In genomic region chr22:48885271-48885918, GRCh38 we compare ENCODE assay signal across 30 cellular contexts.
DNase-seq lines count a peak whose midpoint lies in the region; ATAC-seq and TF ChIP-seq lines count a peak whose summit lies in the region.
"Had no signal": no experiment of that assay in that cellular context is flagged by ENCODE, and none has a peak within 500 bp of the region (broad histone marks: within the 10 kb centered on the region; RNA-seq: fewer than 3 reads in every experiment).

No MANE protein-coding gene starts in this region.

- no peak overlapping the region for H3K27ac Mint-ChIP-seq in activated naive CD4-positive, alpha-beta T cell treated with anti-CD3 and anti-CD28 coated beads, Interleukin-2, amount 10 ng/mL, durations not matched to agents 7 days and 5 days
- H3K27ac Mint-ChIP-seq in type B pancreatic cell, result no peak overlapping the region
- H3K27ac Mint-ChIP-seq: activated CD4-positive, alpha-beta T cell treated with anti-CD3 and anti-CD28 coated beads for 36 hours; activated CD8-positive, alpha-beta T cell treated with anti-CD3 and anti-CD28 coated beads for 36 hours; activated naive CD8-positive, alpha-beta T cell treated with anti-CD3 and anti-CD28 coated beads, Interleukin-2, amount 50 U/mL, for 24 hours; B cell; CD4-positive, alpha-beta memory T cell; natural killer cell had no signal

- CTCF ChIA-PET in activated naive CD4-positive, alpha-beta T cell treated with anti-CD3 and anti-CD28 coated beads, Interleukin-2, amount 10 ng/mL, durations not matched to agents 7 days and 5 days (lab: Charles Lee), result no interaction called here

- H3K9me3 ChIP-seq in lower lobe of right lung, result no peaks in the 10 kb centered on the region
- H3K9me3 ChIP-seq in tibial artery, result no peaks in the 10 kb centered on the region
- H3K9me3 ChIP-seq: MG63, mucosa of descending colon, testis had no signal

- H3K27ac ChIP-seq in coronary artery, result no peak overlapping the region
- H3K27ac ChIP-seq in lower lobe of right lung, result no peak overlapping the region
- H3K27ac ChIP-seq in tibial artery, result no peak overlapping the region
- H3K27ac ChIP-seq: cardiac muscle cell, KMS-11, PC-9, testis had no signal

- intact Hi-C loops in lower lobe of right lung (cut with DNase I) (no loop called here), tibial artery (cut with DNase I; ENCODE audit: low total_unique reads) (no loop called here)

- H3K4me1 ChIP-seq in lower lobe of right lung, result no peaks in the 10 kb centered on the region
- no peaks in the 10 kb centered on the region for H3K4me1 ChIP-seq in tibial artery
- H3K4me1 ChIP-seq: testis had no signal

- H3K4me1 Mint-ChIP-seq in activated naive CD4-positive, alpha-beta T cell treated with anti-CD3 and anti-CD28 coated beads, Interleukin-2, amount 10 ng/mL, durations not matched to agents 7 days and 5 days, result no peaks in the 10 kb centered on the region
- H3K4me1 Mint-ChIP-seq in type B pancreatic cell (ENCODE audit: unreplicated experiment), result no peaks in the 10 kb centered on the region
- H3K4me1 Mint-ChIP-seq: activated CD4-positive, alpha-beta T cell treated with anti-CD3 and anti-CD28 coated beads for 36 hours; activated naive CD8-positive, alpha-beta T cell treated with anti-CD3 and anti-CD28 coated beads, Interleukin-2, amount 50 U/mL, for 24 hours; B cell; CD4-positive, alpha-beta memory T cell; natural killer cell had no signal

- H3K27me3 ChIP-seq in lower lobe of right lung (ENCODE audit: low read depth) (peaks cover 14% of the 10 kb centered on the region), tibial artery (peaks cover 0 to 21% of the 10 kb centered on the region in 2 donors)
- H3K27me3 ChIP-seq: cardiac muscle cell, MG63, testis had no signal

- H3K9me3 Mint-ChIP-seq in activated naive CD4-positive, alpha-beta T cell treated with anti-CD3 and anti-CD28 coated beads, Interleukin-2, amount 10 ng/mL, durations not matched to agents 7 days and 5 days, result no peaks in the 10 kb centered on the region
- H3K9me3 Mint-ChIP-seq in type B pancreatic cell, result no peaks in the 10 kb centered on the region
- H3K9me3 Mint-ChIP-seq: activated CD8-positive, alpha-beta T cell treated with anti-CD3 and anti-CD28 coated beads for 36 hours; activated naive CD8-positive, alpha-beta T cell treated with anti-CD3 and anti-CD28 coated beads, Interleukin-2, amount 50 U/mL, for 24 hours; natural killer cell had no signal

- ATAC-seq in lower lobe of right lung, result no peak
- no peak for ATAC-seq in HG03108 (IDR thresholded peaks at IDR 0.05; ENCODE audit: unreplicated experiment)
- ATAC-seq: activated CD4-positive, alpha-beta T cell treated with anti-CD3 and anti-CD28 coated beads for 36 hours; activated CD8-positive, alpha-beta T cell treated with anti-CD3 and anti-CD28 coated beads for 36 hours; activated naive CD8-positive, alpha-beta T cell treated with anti-CD3 and anti-CD28 coated beads, Interleukin-2, amount 50 U/mL, for 24 hours; mucosa of descending colon; natural killer cell; stimulated activated naive CD8-positive, alpha-beta T cell treated with anti-CD3 and anti-CD28 coated beads, Interleukin-15, Interleukin-2, amounts not matched to agents 100 U/mL and 50 U/mL, for 24 hours had no signal

- H3K4me3 ChIP-seq in coronary artery, result no peak overlapping the region
- no peak overlapping the region for H3K4me3 ChIP-seq in lower lobe of right lung
- H3K4me3 ChIP-seq in tibial artery, result no peak overlapping the region
- H3K4me3 ChIP-seq: cardiac muscle cell, MG63, mucosa of descending colon, PC-9, testis had no signal

- H3K36me3 ChIP-seq in lower lobe of right lung, result no peaks in the 10 kb centered on the region
- no peaks in the 10 kb centered on the region for H3K36me3 ChIP-seq in tibial artery
- H3K36me3 ChIP-seq: cardiac muscle cell, MG63 had no signal

- TF ChIP-seq CTCF in coronary artery (IDR thresholded peaks at IDR 0.05) (no peak), lower lobe of right lung (IDR thresholded peaks at IDR 0.05) (no peak), tibial artery (IDR thresholded peaks at IDR 0.05) (no peak), type B pancreatic cell (conservative IDR thresholded peaks at IDR 0.05) (no peak)

- no peak overlapping the region for H3K4me3 Mint-ChIP-seq in activated naive CD4-positive, alpha-beta T cell treated with anti-CD3 and anti-CD28 coated beads, Interleukin-2, amount 10 ng/mL, durations not matched to agents 7 days and 5 days
- H3K4me3 Mint-ChIP-seq in type B pancreatic cell, result no peak overlapping the region
- H3K4me3 Mint-ChIP-seq: activated CD4-positive, alpha-beta T cell treated with anti-CD3 and anti-CD28 coated beads for 36 hours; activated CD8-positive, alpha-beta T cell treated with anti-CD3 and anti-CD28 coated beads for 36 hours; activated naive CD8-positive, alpha-beta T cell treated with anti-CD3 and anti-CD28 coated beads, Interleukin-2, amount 50 U/mL, for 24 hours; B cell; CD4-positive, alpha-beta memory T cell; natural killer cell had no signal

- H3K27me3 Mint-ChIP-seq in activated naive CD4-positive, alpha-beta T cell treated with anti-CD3 and anti-CD28 coated beads, Interleukin-2, amount 10 ng/mL, durations not matched to agents 7 days and 5 days, result peaks cover 4% of the 10 kb centered on the region
- peaks cover 5% of the 10 kb centered on the region for H3K27me3 Mint-ChIP-seq in type B pancreatic cell
- H3K27me3 Mint-ChIP-seq: activated CD8-positive, alpha-beta T cell treated with anti-CD3 and anti-CD28 coated beads for 36 hours; B cell had no signal

- no peaks in the 10 kb centered on the region for H3K36me3 Mint-ChIP-seq in activated naive CD4-positive, alpha-beta T cell treated with anti-CD3 and anti-CD28 coated beads, Interleukin-2, amount 10 ng/mL, durations not matched to agents 7 days and 5 days
- no peaks in the 10 kb centered on the region for H3K36me3 Mint-ChIP-seq in type B pancreatic cell
- H3K36me3 Mint-ChIP-seq: CD4-positive, alpha-beta memory T cell; natural killer cell had no signal

- peak; percentile 18 for DNase-seq in activated naive CD4-positive, alpha-beta T cell treated with anti-CD3 and anti-CD28 coated beads, Interleukin-2, amount 10 ng/mL, durations not matched to agents 7 days and 5 days
- DNase-seq in activated naive CD4-positive, alpha-beta T cell (lab: John Stamatoyannopoulos, UW), result no peak
- DNase-seq in coronary artery (ENCODE audit: low spot score) (peak; percentile 64), lower lobe of right lung (peak; percentile 31), tibial artery (peak; percentile 7 to 51), A172 (ENCODE audit: low spot score) (no peak), type B pancreatic cell (ENCODE audit: extremely low spot score, unreplicated experiment) (no peak)
- DNase-seq: ACHN; activated CD4-positive, alpha-beta T cell treated with anti-CD3 and anti-CD28 coated beads for 36 hours; activated CD8-positive, alpha-beta T cell treated with anti-CD3 and anti-CD28 coated beads for 36 hours; activated gamma-delta T cell; activated naive CD8-positive, alpha-beta T cell treated with anti-CD3 and anti-CD28 coated beads, Interleukin-2, amount 50 U/mL, for 24 hours; CD4-positive, alpha-beta memory T cell; cortex of kidney; effector memory CD4-positive, alpha-beta T cell; erythroblast; MG63; mucosa of descending colon; natural killer cell; NCI-H187 treated with DMSO at 0.1 percent for 48 hours; NCI-H526; PC-9; SHP77; small intestine; stimulated activated naive CD8-positive, alpha-beta T cell treated with anti-CD3 and anti-CD28 coated beads, Interleukin-15, Interleukin-2, amounts not matched to agents 100 U/mL and 50 U/mL, for 24 hours; testis had no signal

Comparison
In these comparisons a context has a peak if more than half of its experiments do, and no peak if none do; other contexts are left out.
1. DNase-seq: peak in activated naive CD4-positive, alpha-beta T cell treated with anti-CD3 and anti-CD28 coated beads, Interleukin-2, amount 10 ng/mL, durations not matched to agents 7 days and 5 days (single experiment), coronary artery (single experiment), lower lobe of right lung (single experiment) and tibial artery (2 of 2); none in activated naive CD4-positive, alpha-beta T cell (0 of 4), A172 (single experiment) and type B pancreatic cell (single experiment).